Comparison of ENCODE assay signal across 8 cellular contexts in genomic region chr6:27890351-27891299, GRCh38. TPM values are rescaled to one million over a fixed set of nuclear protein-coding genes. Genes with fewer than 3 reads are reported as not detected.
A peak's percentile ranks its signal among the peaks of the same experiment; 100 is the strongest.
DNase-seq lines count a peak whose midpoint lies in the region; ATAC-seq and TF ChIP-seq lines count a peak whose summit lies in the region.

No MANE protein-coding gene starts in this region.

- H4K20me1 ChIP-seq in SU-DHL-6 (ENCODE audit: low read depth, low read length) (no peaks in the 10 kb centered on the region), smooth muscle cell (ENCODE audit: low read depth) (no peaks in the 10 kb centered on the region)

- no peak for TF ChIP-seq CTCF in HL-60 (IDR thresholded peaks at IDR 0.05; ENCODE audit: insufficient read depth, low read length)
- no peak for TF ChIP-seq CTCF in SU-DHL-6 (IDR thresholded peaks at IDR 0.05; ENCODE audit: insufficient read depth, low read length, poor library complexity, severe bottlenecking)
- TF ChIP-seq CTCF in smooth muscle cell (IDR thresholded peaks at IDR 0.05; ENCODE audit: borderline replicate concordance, insufficient read depth, poor library complexity, severe bottlenecking) = no peak

- no peaks in the 10 kb centered on the region for H3K9me3 ChIP-seq in SU-DHL-6 (ENCODE audit: insufficient read depth, low read length)
- H3K9me3 ChIP-seq in iPS DF 6.9 (ENCODE audit: control insufficient read depth, insufficient read depth, low read length) = no peaks in the 10 kb centered on the region
- H3K9me3 ChIP-seq in smooth muscle cell (replicated peaks; ENCODE audit: low read depth) = no peaks in the 10 kb centered on the region

- peak; percentile 45 for ATAC-seq in GM21381 (IDR thresholded peaks at IDR 0.05; ENCODE audit: unreplicated experiment)

- H3F3A ChIP-seq in SU-DHL-6 (ENCODE audit: insufficient read depth) (peaks cover 59% of the 10 kb centered on the region), smooth muscle cell (ENCODE audit: low read depth) (peaks cover 31% of the 10 kb centered on the region)

- H3K27ac ChIP-seq in HL-60 (replicated peaks) (peak overlapping the region; percentile 99), SU-DHL-6 (ENCODE audit: low read depth, low read length) (peak overlapping the region; percentile 92), iPS DF 6.9 (ENCODE audit: low read length) (peak overlapping the region; percentile 6), smooth muscle cell (ENCODE audit: low read depth) (peak overlapping the region; percentile 69)

- H3K79me2 ChIP-seq in SU-DHL-6 (ENCODE audit: insufficient read depth, low read length) (no peaks in the 10 kb centered on the region), smooth muscle cell (ENCODE audit: low read depth) (no peaks in the 10 kb centered on the region)

- DNase-seq in DMS153 (lab: John Stamatoyannopoulos, UW) (peak; percentile 89), HL-60 (ENCODE audit: low read depth in 1 of 2, low spot score in 1 of 2) (peak in 1 of 2 experiments; percentile 90), amniotic stem cell (lab: John Stamatoyannopoulos, UW) (peak; percentile 70), iPS DF 6.9 (ENCODE audit: low read depth, low spot score) (no peak), smooth muscle cell (lab: John Stamatoyannopoulos, UW; ENCODE audit: unreplicated experiment) (no peak), NCI-H128 (lab: John Stamatoyannopoulos, UW; ENCODE audit: unreplicated experiment) (no peak)

- peak overlapping the region; percentile 58 for H3K9ac ChIP-seq in SU-DHL-6 (ENCODE audit: low read length)
- H3K9ac ChIP-seq in smooth muscle cell (ENCODE audit: low read depth) = peak overlapping the region; percentile 8

- no peaks in the 10 kb centered on the region for H3K27me3 ChIP-seq in HL-60 (ENCODE audit: insufficient read depth, poor library complexity, severe bottlenecking)
- H3K27me3 ChIP-seq in SU-DHL-6 (ENCODE audit: low read length) = no peaks in the 10 kb centered on the region
- H3K27me3 ChIP-seq in iPS DF 6.9 (ENCODE audit: control insufficient read depth, insufficient read depth, low read length) = no peaks in the 10 kb centered on the region
- H3K27me3 ChIP-seq in smooth muscle cell (ENCODE audit: low read depth) = no peaks in the 10 kb centered on the region

- H2AFZ ChIP-seq in SU-DHL-6 (ENCODE audit: low read depth, low read length, severe bottlenecking) (peak overlapping the region; percentile 18), smooth muscle cell (ENCODE audit: low read depth) (peak overlapping the region; percentile 46)

- 0 out of 2 replicates have a peak, but pooled peaks cover 1% of the 10 kb centered on the region for H3K4me1 ChIP-seq in iPS DF 6.9 (ENCODE audit: control insufficient read depth, insufficient read depth, low read length)
- H3K4me1 ChIP-seq in smooth muscle cell (ENCODE audit: low read depth) = peaks cover 14% of the 10 kb centered on the region

- H3K36me3 ChIP-seq in SU-DHL-6 (ENCODE audit: low read length) = no peaks in the 10 kb centered on the region
- H3K36me3 ChIP-seq in iPS DF 6.9 (ENCODE audit: control insufficient read depth, insufficient read depth, low read length) = no peaks in the 10 kb centered on the region
- no peaks in the 10 kb centered on the region for H3K36me3 ChIP-seq in smooth muscle cell (ENCODE audit: low read depth)

- H3K4me2 ChIP-seq in SU-DHL-6 (ENCODE audit: low read depth, low read length, poor library complexity, severe bottlenecking) (peak overlapping the region; percentile 67), smooth muscle cell (peak overlapping the region; percentile 85)

- H3K4me3 ChIP-seq in HL-60 (replicated peaks; ENCODE audit: insufficient read depth, low read length) (no peak overlapping the region), SU-DHL-6 (ENCODE audit: insufficient read depth, low read length, poor library complexity, severe bottlenecking) (peak overlapping the region; percentile 43), iPS DF 6.9 (ENCODE audit: low read length) (peak overlapping the region; percentile 72; the same call in 1 of the 2 replicates), smooth muscle cell (peak overlapping the region; percentile 96)

- no CpG with 5 or more reads among the region's 57 CpGs for WGBS in iPS DF 6.9 (ENCODE audit: insufficient coverage, insufficient read length)
- WGBS in smooth muscle cell (ENCODE audit: low lambda C conversion rate) = 1% methylated on average over 57 of the region's 57 CpGs

- no peaks in the 10 kb centered on the region for H3K9me2 ChIP-seq in SU-DHL-6 (replicated peaks; ENCODE audit: insufficient read depth, low read length)

RNA-seq across cellular contexts. Expression of gene OR2B2, which starts 21.6 kb away (rescaled TPM):
- total RNA-seq in smooth muscle cell = not detected in 2 replicates
- not detected in 2 replicates for polyA plus RNA-seq in smooth muscle cell

Comparison
In these comparisons a context has a peak if more than half of its experiments do, and no peak if none do; other contexts are left out.
1. DNase-seq: peak in DMS153 (single experiment) and amniotic stem cell (single experiment); none in iPS DF 6.9 (single experiment), smooth muscle cell (single experiment) and NCI-H128 (single experiment).
2. H3K27ac ChIP-seq: peak in every context shown above with its lines; median percentile 99 in HL-60; 92 in SU-DHL-6; 69 in smooth muscle cell; 6 in iPS DF 6.9.